Comparison of ENCODE assay signal across 1 cellular context in the genomic region with DNA sequence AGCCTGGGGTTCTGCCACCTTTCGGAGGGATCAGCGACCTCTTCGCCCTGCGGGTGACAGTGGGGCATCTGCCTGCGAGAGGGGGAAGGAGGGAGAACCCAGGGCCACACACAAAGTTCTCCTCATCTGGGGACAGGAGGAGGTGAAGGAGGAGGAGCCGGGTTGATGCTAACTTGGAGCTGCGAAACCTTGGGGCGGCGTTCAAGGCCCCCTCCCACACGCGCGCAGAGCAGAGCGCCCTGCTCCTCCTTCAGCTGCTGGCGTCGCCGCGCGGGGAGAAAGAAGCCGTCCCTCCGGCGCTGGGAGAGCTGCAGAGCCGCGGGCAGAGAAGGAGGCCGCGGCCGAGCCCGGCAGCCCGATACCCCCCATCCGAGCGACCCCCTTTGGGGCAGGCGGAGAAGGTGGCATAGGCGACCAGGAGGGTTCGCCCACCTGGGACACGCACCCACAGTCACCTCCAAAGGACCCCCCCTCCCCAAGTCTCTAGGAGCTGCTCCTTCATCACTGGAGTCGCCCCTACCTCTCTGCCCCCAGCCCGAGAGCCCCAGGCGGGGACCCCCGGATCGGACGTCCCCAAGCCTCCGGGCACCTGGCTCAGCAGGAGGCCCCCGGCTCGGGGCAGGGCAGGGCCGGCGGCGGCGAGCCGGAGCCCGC.
TF ChIP-seq lines count a peak whose summit lies in the region.

A gene with protein sequence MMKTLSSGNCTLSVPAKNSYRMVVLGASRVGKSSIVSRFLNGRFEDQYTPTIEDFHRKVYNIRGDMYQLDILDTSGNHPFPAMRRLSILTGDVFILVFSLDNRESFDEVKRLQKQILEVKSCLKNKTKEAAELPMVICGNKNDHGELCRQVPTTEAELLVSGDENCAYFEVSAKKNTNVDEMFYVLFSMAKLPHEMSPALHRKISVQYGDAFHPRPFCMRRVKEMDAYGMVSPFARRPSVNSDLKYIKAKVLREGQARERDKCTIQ (plus strand): TSS at position 232 of the 654 bp plus-strand sequence. CDS start 5,979 bp downstream, outside the sequence.

TF ChIP-seq in GM12878, 131 proteins besides CTCF, POLR2A, EP300 and RAD21 (continued from another document):
- TF ChIP-seq USF2 (IDR thresholded peaks at IDR 0.05; ENCODE audit: borderline replicate concordance, low read depth, low read length) (no peak), FOXK2 (IDR thresholded peaks at IDR 0.05) (no peak), TAF1 (IDR thresholded peaks at IDR 0.05; ENCODE audit: borderline replicate concordance, low read depth, low read length) (no peak), GATAD2B (conservative IDR thresholded peaks at IDR 0.05; ENCODE audit: low read depth) (no peak), ZNF274 (IDR thresholded peaks at IDR 0.05; ENCODE audit: insufficient read depth, insufficient read length) (no peak), KDM1A (IDR thresholded peaks at IDR 0.05; ENCODE audit: borderline replicate concordance) (no peak), SMARCA5 (IDR thresholded peaks at IDR 0.05) (no peak)
TF ChIP-seq in GM12878: peak in this region for 0.
